Comparison of ENCODE assay signal across 27 cellular contexts in the genomic region with DNA sequence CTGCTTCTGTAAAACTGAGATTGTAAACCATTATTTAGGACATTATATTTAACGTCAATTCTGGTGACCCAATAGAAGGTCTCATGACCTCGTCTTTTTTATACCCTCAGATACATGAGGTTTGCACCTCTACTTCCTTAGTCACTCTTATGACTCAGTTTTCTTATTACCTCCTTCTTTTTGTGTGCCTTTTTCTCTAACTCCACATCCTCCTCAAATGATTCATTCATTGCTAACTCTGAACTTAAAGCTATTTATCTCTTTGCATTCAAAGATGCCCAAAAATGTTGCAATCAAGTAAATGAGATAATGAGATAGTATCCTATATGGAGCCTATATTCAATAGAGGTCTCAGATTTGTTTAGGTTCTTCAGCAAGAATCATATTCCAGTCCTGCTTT.
DNase-seq lines count a peak whose midpoint lies in the region; ATAC-seq, FAIRE-seq and TF ChIP-seq lines count a peak whose summit lies in the region.
"Had no signal": no experiment of that assay in that cellular context is flagged by ENCODE, and none has a peak within 500 bp of the region (broad histone marks: within the 10 kb centered on the region; RNA-seq: fewer than 3 reads in every experiment).

No MANE protein-coding gene starts in this region.

- no peak overlapping the region for H3K27ac Mint-ChIP-seq in activated T-cell treated with anti-CD3 and anti-CD28 coated beads, Interleukin-2, amount 50 U/mL, for 72 hours
- H3K27ac Mint-ChIP-seq: CD8-positive, alpha-beta T cell; natural killer cell treated with Interleukin-12 subunit alpha and Interleukin-12 subunit beta and Interleukin-15 and Interleukin-18, amount 100 ng/mL, for 72 hours had no signal

- H3K9me3 Mint-ChIP-seq in activated T-cell treated with anti-CD3 and anti-CD28 coated beads, Interleukin-2, amount 50 U/mL, for 72 hours: peaks cover 5 to 7% of the 10 kb centered on the region in 2 donors

- H3K27me3 Mint-ChIP-seq in activated T-cell treated with anti-CD3 and anti-CD28 coated beads, Interleukin-2, amount 50 U/mL, for 72 hours (ENCODE audit: low read depth): no peaks in the 10 kb centered on the region
- H3K27me3 Mint-ChIP-seq: natural killer cell treated with Interleukin-12 subunit alpha and Interleukin-12 subunit beta and Interleukin-15 and Interleukin-18, amount 100 ng/mL, for 72 hours had no signal

- FAIRE-seq in H54 (lab: Jason Lieb, UNC): peak; percentile 79
- FAIRE-seq: GM12878, TTC549 had no signal

- ATAC-seq in esophagus mucosa (peak; percentile 25), GM21737 (IDR thresholded peaks at IDR 0.05; ENCODE audit: unreplicated experiment) (no peak), GM18870 (IDR thresholded peaks at IDR 0.05; ENCODE audit: unreplicated experiment) (no peak)
- ATAC-seq in activated T-cell treated with anti-CD3 and anti-CD28 coated beads, Interleukin-2, amount 50 U/mL, for 72 hours (replicated peaks in 1 of 2): no peak
- ATAC-seq: CD8-positive, alpha-beta T cell; GM12878; left ventricle myocardium superior; natural killer cell treated with Interleukin-12 subunit alpha and Interleukin-12 subunit beta and Interleukin-15 and Interleukin-18, amount 100 ng/mL, for 72 hours had no signal

- no peak for TF ChIP-seq POLR2A in H54 (IDR thresholded peaks at IDR 0.05; ENCODE audit: low read depth, low read length)

- no peak overlapping the region for H3K4me3 Mint-ChIP-seq in activated T-cell treated with anti-CD3 and anti-CD28 coated beads, Interleukin-2, amount 50 U/mL, for 72 hours
- H3K4me3 Mint-ChIP-seq: CD8-positive, alpha-beta T cell; natural killer cell treated with Interleukin-12 subunit alpha and Interleukin-12 subunit beta and Interleukin-15 and Interleukin-18, amount 100 ng/mL, for 72 hours had no signal

- DNase-seq in H54 (ENCODE audit: insufficient read length, low spot score) (peak; percentile 9), RPMI7951 (ENCODE audit: low read depth) (peak; percentile 8), kidney tubule cell (ENCODE audit: low spot score) (peak; percentile 68), C1 segment of cervical spinal cord (lab: John Stamatoyannopoulos, UW) (no peak)
- no peak for DNase-seq in activated T-cell treated with anti-CD3 and anti-CD28 coated beads, Interleukin-2, amount 50 U/mL, for 72 hours
- DNase-seq: activated CD4-positive, alpha-beta T cell treated with anti-CD3 and anti-CD28 coated beads for 1 hour; activated naive CD4-positive, alpha-beta T cell; activated T-cell treated with anti-CD3 and anti-CD28 coated beads, Interleukin-2, amount 50 U/mL, for 1 hour; amygdala; CD8-positive, alpha-beta T cell; central memory CD4-positive, alpha-beta T cell; DMS53; KBM-7; left ventricle myocardium superior; NCI-H187; NCI-H226; NCI-H774; stimulated activated CD4-positive, alpha-beta T cell treated with anti-CD3 and anti-CD28 coated beads, Interleukin-12 subunit alpha, Interleukin-12 subunit beta, amount 100 ng/mL, for 4 hours; stomach; T-helper 1 cell; transverse colon had no signal

- H3K36me3 Mint-ChIP-seq in activated T-cell treated with anti-CD3 and anti-CD28 coated beads, Interleukin-2, amount 50 U/mL, for 72 hours (ENCODE audit: insufficient read depth in 2 of 2): no peaks in the 10 kb centered on the region
- H3K36me3 Mint-ChIP-seq: CD8-positive, alpha-beta T cell; natural killer cell treated with Interleukin-12 subunit alpha and Interleukin-12 subunit beta and Interleukin-15 and Interleukin-18, amount 100 ng/mL, for 72 hours had no signal

- no peaks in the 10 kb centered on the region for H3K4me1 Mint-ChIP-seq in activated T-cell treated with anti-CD3 and anti-CD28 coated beads, Interleukin-2, amount 50 U/mL, for 72 hours (ENCODE audit: low read depth)

Comparison
In these comparisons a context has a peak if more than half of its experiments do, and no peak if none do; other contexts are left out.
1. DNase-seq: peak in H54 (single experiment), RPMI7951 (single experiment) and kidney tubule cell (single experiment); none in activated T-cell treated with anti-CD3 and anti-CD28 coated beads, Interleukin-2, amount 50 U/mL, for 72 hours (0 of 2) and C1 segment of cervical spinal cord (0 of 14).